In genomic region chr10:122475130-122475529, GRCh38 we compare ENCODE assay signal across 13 cellular contexts. TPM values are rescaled to one million over a fixed set of nuclear protein-coding genes. Genes with fewer than 3 reads are reported as not detected.
A peak's percentile ranks its signal among the peaks of the same experiment; 100 is the strongest.
DNase-seq lines count a peak whose midpoint lies in the region; ATAC-seq and TF ChIP-seq lines count a peak whose summit lies in the region.
"Had no signal": no experiment of that assay in that cellular context is flagged by ENCODE, and none has a peak within 500 bp of the region (broad histone marks: within the 10 kb centered on the region; RNA-seq: fewer than 3 reads in every experiment).

No MANE protein-coding gene starts in this region.

- no peak overlapping the region for H3K9ac ChIP-seq in neuronal stem cell (ENCODE audit: low read depth, low read length, poor library complexity)

- H3K27me3 ChIP-seq in neuronal stem cell (ENCODE audit: control insufficient read depth in 3 of 3, insufficient read depth in 3 of 3, low read depth in 1 of 3, low read length in 3 of 3) (no peaks in the 10 kb centered on the region), vagina (no peaks in the 10 kb centered on the region)

- H3K18ac ChIP-seq in neuronal stem cell (ENCODE audit: low read length) = peak overlapping the region; percentile 89

- no peak overlapping the region for H3K27ac ChIP-seq in neuronal stem cell (replicated peaks; ENCODE audit: low read length)
- H3K27ac ChIP-seq in vagina = peak overlapping the region; percentile 56
- H3K27ac ChIP-seq: A549 had no signal

- H3K23ac ChIP-seq in neuronal stem cell (ENCODE audit: low read depth, low read length, poor library complexity) = peak overlapping the region; percentile 59

- no CpG with 5 or more reads among the region's 12 CpGs for WGBS in neuronal stem cell (ENCODE audit: extremely low coverage in 2 of 2, insufficient read length in 2 of 2, insufficient replicate concordance in 1 of 2), 2 donors

- no peak overlapping the region for H4K91ac ChIP-seq in neuronal stem cell (ENCODE audit: low read depth, low read length, poor library complexity)

- H2AFZ ChIP-seq in neuronal stem cell (ENCODE audit: low read length) = peak overlapping the region; percentile 89

- H3K4me3 ChIP-seq in neuronal stem cell (ENCODE audit: low read length in 2 of 2) (peak overlapping the region in 1 of 2 donors; percentile 32), vagina (peak overlapping the region in 1 of 2 donors; percentile 9)
- H3K4me3 ChIP-seq: A549 had no signal

- no peak for TF ChIP-seq POLR2A in vagina (IDR thresholded peaks at IDR 0.05)

- DNase-seq in NCI-H2171 treated with DMSO at 0.1 percent for 48 hours (lab: John Stamatoyannopoulos, UW) (peak; percentile 6), NCI-H2171 (lab: John Stamatoyannopoulos, UW) (no peak), Right ventricle myocardium superior (peak; percentile 88), neuronal stem cell (ENCODE audit: low spot score) (no peak), vagina (ENCODE audit: extremely low spot score in 2 of 2) (no peak), COLO829 (ENCODE audit: low spot score) (no peak), NCI-H1930 (lab: John Stamatoyannopoulos, UW) (no peak)
- DNase-seq: NCI-H226 had no signal

- no peak overlapping the region for H3K14ac ChIP-seq in neuronal stem cell (ENCODE audit: low read length)

- H3K4me2 ChIP-seq in neuronal stem cell (ENCODE audit: insufficient read depth, low read length, poor library complexity, severe bottlenecking) = no peak overlapping the region
- H3K4me2 ChIP-seq: A549 had no signal

- no peak overlapping the region for H4K8ac ChIP-seq in neuronal stem cell (ENCODE audit: low read depth, low read length)

- no peaks in the 10 kb centered on the region for H3K79me1 ChIP-seq in neuronal stem cell (ENCODE audit: low read depth, low read length)

- H2BK5ac ChIP-seq in neuronal stem cell (ENCODE audit: low read length) = no peak overlapping the region

- no peak overlapping the region for H2BK120ac ChIP-seq in neuronal stem cell (ENCODE audit: low read depth, low read length)

- peaks cover 15 to 34% of the 10 kb centered on the region in 2 donors for H3K4me1 ChIP-seq in neuronal stem cell (ENCODE audit: control insufficient read depth in 2 of 2, insufficient read depth in 1 of 2, low read depth in 1 of 2, low read length in 2 of 2)
- H3K4me1 ChIP-seq in vagina = peaks cover 38% of the 10 kb centered on the region

- peak; percentile 95 for ATAC-seq in Right ventricle myocardium superior (ENCODE audit: poor library complexity)
- ATAC-seq in GM18873 (IDR thresholded peaks at IDR 0.05; ENCODE audit: low FRiP score, unreplicated experiment) = no peak
- ATAC-seq: A549 had no signal

- no peak overlapping the region for H2BK12ac ChIP-seq in neuronal stem cell (ENCODE audit: low read length)

- no peak for TF ChIP-seq CTCF in vagina (IDR thresholded peaks at IDR 0.05)

- no peaks in the 10 kb centered on the region for H3K9me3 ChIP-seq in neuronal stem cell (replicated peaks in 1 of 2; ENCODE audit: control insufficient read depth in 2 of 2, insufficient read depth in 1 of 2, low read depth in 1 of 2, low read length in 2 of 2)
- H3K9me3 ChIP-seq in vagina = no peaks in the 10 kb centered on the region
- H3K9me3 ChIP-seq: A549 had no signal

- H3K36me3 ChIP-seq in neuronal stem cell (replicated peaks in 1 of 2; ENCODE audit: control insufficient read depth in 2 of 2, insufficient read depth in 2 of 2, low read length in 2 of 2) (no peaks in the 10 kb centered on the region), vagina (no peaks in the 10 kb centered on the region)

- intact Hi-C loops in Right ventricle myocardium superior (cut with DNase I) (no loop called here), vagina (cut with DNase I) (no loop called here)

- H2AK5ac ChIP-seq in neuronal stem cell (ENCODE audit: low read depth, low read length) = peak overlapping the region; percentile 29

- H2BK15ac ChIP-seq in neuronal stem cell (ENCODE audit: low read length) = no peak overlapping the region

- no peak overlapping the region for H3K4ac ChIP-seq in neuronal stem cell (ENCODE audit: low read length)

RNA-seq across cellular contexts. Expression of gene HTRA1, which starts 13.8 kb away (rescaled TPM):
- total RNA-seq in Right ventricle myocardium superior (40.9 TPM), vagina (116 TPM)
- polyA plus RNA-seq in neuronal stem cell (2013, experiment 1 of 2) = 9.0 TPM
- 8.8 TPM for polyA plus RNA-seq in neuronal stem cell (2013, experiment 2 of 2)
- total RNA-seq: activated CD8-positive, alpha-beta memory T cell treated with anti-CD3 and anti-CD28 coated beads for 36 hours; natural killer cell treated with Interleukin-12 subunit alpha and Interleukin-12 subunit beta and Interleukin-15 and Interleukin-18, amount 100 ng/mL, for 72 hours had no signal

RNA-seq across cellular contexts. Expression of gene ARMS2, which starts 20.7 kb away (rescaled TPM):
- not detected for total RNA-seq in Right ventricle myocardium superior
- polyA plus RNA-seq in neuronal stem cell (2013, experiment 1 of 2) = not detected
- not detected for polyA plus RNA-seq in neuronal stem cell (2013, experiment 2 of 2)
- not detected for total RNA-seq in vagina
- total RNA-seq: activated CD8-positive, alpha-beta memory T cell treated with anti-CD3 and anti-CD28 coated beads for 36 hours; glomerular endothelial cell; natural killer cell treated with Interleukin-12 subunit alpha and Interleukin-12 subunit beta and Interleukin-15 and Interleukin-18, amount 100 ng/mL, for 72 hours had no signal
- polyA plus RNA-seq: A549 had no signal

Comparison
In these comparisons a context has a peak if more than half of its experiments do, and no peak if none do; other contexts are left out.
1. DNase-seq: peak in NCI-H2171 treated with DMSO at 0.1 percent for 48 hours (single experiment) and Right ventricle myocardium superior (single experiment); none in NCI-H2171 (single experiment), neuronal stem cell (single experiment), vagina (0 of 2), COLO829 (single experiment) and NCI-H1930 (0 of 2).